Comparison of ENCODE assay signal across 7 cellular contexts in genomic region chr10:58384999-58385783, GRCh38.
DNase-seq lines count a peak whose midpoint lies in the region; ATAC-seq and TF ChIP-seq lines count a peak whose summit lies in the region.

Gene TFAM (plus strand): TSS chr10:58385410. CDS start chr10:58385548, 138 bp downstream.

- in situ Hi-C loops in astrocyte of the cerebellum (cut with HindIII; ENCODE audit: low sequenced_read_pairs) = no loop called here

- DNase-seq in NCI-H187 treated with DMSO at 0.1 percent for 48 hours (lab: John Stamatoyannopoulos, UW) = peak; percentile 25
- DNase-seq in T-helper 22 cell (ENCODE audit: low read depth) = peak; percentile 87
- peak; percentile 81 for DNase-seq in astrocyte of the cerebellum (ENCODE audit: low read depth)
- DNase-seq in hippocampal formation (lab: John Stamatoyannopoulos, UW) = peak; percentile 94 to 95
- DNase-seq in retinal pigment epithelial cell (ENCODE audit: low read depth) = peak; percentile 73

- peak; percentile 96 for TF ChIP-seq POLR2A in GM18505 (IDR thresholded peaks at IDR 0.05; ENCODE audit: borderline replicate concordance, extremely low read depth, insufficient read depth, insufficient read length)

- ATAC-seq in GM18505 (IDR thresholded peaks at IDR 0.05; ENCODE audit: unreplicated experiment) (peak; percentile 90), HG02970 (IDR thresholded peaks at IDR 0.05; ENCODE audit: low FRiP score, unreplicated experiment) (peak; percentile 89)

- TF ChIP-seq CTCF in astrocyte of the cerebellum (IDR thresholded peaks at IDR 0.05; ENCODE audit: low read depth, low read length, missing control alignments) (peak; percentile 64), retinal pigment epithelial cell (conservative IDR thresholded peaks at IDR 0.05; ENCODE audit: low read depth, low read length) (peak; percentile 62)

- H3K4me3 ChIP-seq in astrocyte of the cerebellum (ENCODE audit: low read depth, low read length) (peak within 1 kb of the TSS; percentile 92), retinal pigment epithelial cell (ENCODE audit: low read length) (peak within 1 kb of the TSS; percentile 91)

Comparison
In these comparisons a context has a peak if more than half of its experiments do, and no peak if none do; other contexts are left out.
1. Peak in every context shown above with its lines: DNase-seq, ATAC-seq and H3K4me3 ChIP-seq.
2. DNase-seq: peak in every context shown above with its lines; median percentile 94 in hippocampal formation; 87 in T-helper 22 cell; 81 in astrocyte of the cerebellum; 73 in retinal pigment epithelial cell; 25 in NCI-H187 treated with DMSO at 0.1 percent for 48 hours.